In genomic region chr7:92813390-92814024, GRCh38 we compare ENCODE assay signal across 8 cellular contexts. TPM values are rescaled to one million over a fixed set of nuclear protein-coding genes. Genes with fewer than 3 reads are reported as not detected.
A peak's percentile ranks its signal among the peaks of the same experiment; 100 is the strongest.
DNase-seq lines count a peak whose midpoint lies in the region; ATAC-seq and TF ChIP-seq lines count a peak whose summit lies in the region.

No MANE protein-coding gene starts in this region.

- peaks cover 88% of the 10 kb centered on the region for H3K4me1 Mint-ChIP-seq in activated naive CD4-positive, alpha-beta T cell treated with anti-CD3 and anti-CD28 coated beads, Interleukin-2, amount 50 U/mL, for 24 hours
- H3K4me1 Mint-ChIP-seq in stimulated activated naive CD8-positive, alpha-beta T cell treated with anti-CD3 and anti-CD28 coated beads, Interleukin-15, amount 100 ng/mL, for 72 hours = peaks cover 79% of the 10 kb centered on the region

- H3K27me3 ChIP-seq in HL-60 (ENCODE audit: insufficient read depth, poor library complexity, severe bottlenecking) (no peaks in the 10 kb centered on the region), H7 (ENCODE audit: control insufficient read depth, insufficient read depth, low read length) (no peaks in the 10 kb centered on the region)

- TF ChIP-seq CTCF in GM12865 (IDR thresholded peaks at IDR 0.05; ENCODE audit: insufficient read depth, low read depth, low read length, missing control alignments) = no peak
- TF ChIP-seq CTCF in HL-60 (IDR thresholded peaks at IDR 0.05; ENCODE audit: insufficient read depth, low read length) = no peak

- H3K9me3 Mint-ChIP-seq in activated naive CD4-positive, alpha-beta T cell treated with anti-CD3 and anti-CD28 coated beads, Interleukin-2, amount 50 U/mL, for 24 hours = peaks cover 9% of the 10 kb centered on the region
- peaks cover 9 to 12% of the 10 kb centered on the region in 2 donors for H3K9me3 Mint-ChIP-seq in stimulated activated naive CD8-positive, alpha-beta T cell treated with anti-CD3 and anti-CD28 coated beads, Interleukin-15, amount 100 ng/mL, for 72 hours

- H3K4me3 Mint-ChIP-seq in activated naive CD4-positive, alpha-beta T cell treated with anti-CD3 and anti-CD28 coated beads, Interleukin-2, amount 50 U/mL, for 24 hours = peak overlapping the region; percentile 73
- H3K4me3 Mint-ChIP-seq in stimulated activated naive CD8-positive, alpha-beta T cell treated with anti-CD3 and anti-CD28 coated beads, Interleukin-15, amount 100 ng/mL, for 72 hours = peak overlapping the region; percentile 50 to 71

- H3K4me3 ChIP-seq in GM12865 (ENCODE audit: low read depth, low read length) (peak overlapping the region; percentile 4), HL-60 (replicated peaks; ENCODE audit: insufficient read depth, low read length) (no peak overlapping the region), H7 (ENCODE audit: insufficient read depth, low read depth, low read length) (no peak overlapping the region)

- no peaks in the 10 kb centered on the region for H3K36me3 ChIP-seq in H7 (replicated peaks; ENCODE audit: control insufficient read depth, insufficient read depth, low read length)

- peak; percentile 44 for ATAC-seq in GM21447 (IDR thresholded peaks at IDR 0.05; ENCODE audit: unreplicated experiment)
- ATAC-seq in stimulated activated naive CD8-positive, alpha-beta T cell treated with anti-CD3 and anti-CD28 coated beads, Interleukin-15, amount 100 ng/mL, for 72 hours = peak; percentile 86

- DNase-seq in GM12865 (ENCODE audit: low read depth) (peak; percentile 82), HL-60 (ENCODE audit: low read depth in 1 of 2, low spot score in 1 of 2) (no peak), NCI-H2227 treated with DMSO at 0.1 percent for 48 hours (lab: John Stamatoyannopoulos, UW) (no peak), H7 (no peak), T1000 (lab: John Stamatoyannopoulos, UW) (no peak)
- DNase-seq in stimulated activated naive CD8-positive, alpha-beta T cell treated with anti-CD3 and anti-CD28 coated beads, Interleukin-15, amount 100 ng/mL, for 72 hours = peak; percentile 44 to 51

- 0 out of 2 replicates have a peak overlapping the region, but pooled peaks have one; percentile 3 for H3K27ac ChIP-seq in HL-60 (replicated peaks)

- H3K36me3 Mint-ChIP-seq in activated naive CD4-positive, alpha-beta T cell treated with anti-CD3 and anti-CD28 coated beads, Interleukin-2, amount 50 U/mL, for 24 hours = peaks cover 20% of the 10 kb centered on the region

- peak overlapping the region; percentile 95 for H3K27ac Mint-ChIP-seq in activated naive CD4-positive, alpha-beta T cell treated with anti-CD3 and anti-CD28 coated beads, Interleukin-2, amount 50 U/mL, for 24 hours
- peak overlapping the region; percentile 72 to 79 for H3K27ac Mint-ChIP-seq in stimulated activated naive CD8-positive, alpha-beta T cell treated with anti-CD3 and anti-CD28 coated beads, Interleukin-15, amount 100 ng/mL, for 72 hours

- H3K27me3 Mint-ChIP-seq in activated naive CD4-positive, alpha-beta T cell treated with anti-CD3 and anti-CD28 coated beads, Interleukin-2, amount 50 U/mL, for 24 hours = no peaks in the 10 kb centered on the region
- H3K27me3 Mint-ChIP-seq in stimulated activated naive CD8-positive, alpha-beta T cell treated with anti-CD3 and anti-CD28 coated beads, Interleukin-15, amount 100 ng/mL, for 72 hours = no peaks in the 10 kb centered on the region

RNA-seq across cellular contexts. Expression of gene CDK6, which starts 22.9 kb away (rescaled TPM):
- total RNA-seq in H7 (2014; rRNA removed; shearing (Covaris generic)) = 32.1 and 48.6 TPM in 2 replicates

Comparison
In these comparisons a context has a peak if more than half of its experiments do, and no peak if none do; other contexts are left out.
1. DNase-seq: peak in GM12865 (single experiment) and stimulated activated naive CD8-positive, alpha-beta T cell treated with anti-CD3 and anti-CD28 coated beads, Interleukin-15, amount 100 ng/mL, for 72 hours (2 of 2); none in HL-60 (0 of 2), NCI-H2227 treated with DMSO at 0.1 percent for 48 hours (single experiment), H7 (single experiment) and T1000 (single experiment).